Comparison of ENCODE assay signal across 20 cellular contexts in the genomic region with DNA sequence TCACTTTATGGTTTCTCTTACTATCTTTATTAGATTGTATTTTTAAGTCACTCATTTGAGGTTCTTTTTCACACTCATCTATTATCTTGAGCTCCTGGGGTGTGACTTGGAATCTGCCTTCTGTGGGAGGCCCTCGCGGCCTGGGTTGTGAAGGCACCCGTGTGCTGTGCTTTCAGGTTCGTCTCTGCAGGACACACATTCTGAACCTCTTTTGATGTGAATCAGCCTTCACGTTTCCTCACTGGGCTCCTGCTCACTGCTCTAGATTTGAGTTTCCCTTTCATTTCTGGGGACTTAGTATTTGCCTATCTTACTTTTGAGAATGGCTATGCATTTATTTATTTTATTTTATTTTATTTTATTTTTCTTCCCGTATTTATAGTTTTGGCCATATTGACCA.
DNase-seq lines count a peak whose midpoint lies in the region; ATAC-seq and TF ChIP-seq lines count a peak whose summit lies in the region.
"Had no signal": no experiment of that assay in that cellular context is flagged by ENCODE, and none has a peak within 500 bp of the region (broad histone marks: within the 10 kb centered on the region; RNA-seq: fewer than 3 reads in every experiment).

No MANE protein-coding gene starts in this region.

- intact Hi-C loops in dorsolateral prefrontal cortex (cut with DNase I) = no loop called here

- peaks cover 0 to 6% of the 10 kb centered on the region in 2 donors for H3K9me3 Mint-ChIP-seq in effector memory CD8-positive, alpha-beta T cell
- H3K9me3 Mint-ChIP-seq: H9, T-cell had no signal

- peak overlapping the region; percentile 44 to 73 for H3K27ac Mint-ChIP-seq in effector memory CD8-positive, alpha-beta T cell
- H3K27ac Mint-ChIP-seq: H9, T-cell had no signal

- peaks cover 0 to 10% of the 10 kb centered on the region in 2 donors for H3K4me1 Mint-ChIP-seq in effector memory CD8-positive, alpha-beta T cell (ENCODE audit: low read depth in 2 of 2)

- TF ChIP-seq CTCF in dorsolateral prefrontal cortex (IDR thresholded peaks at IDR 0.05 in 54 of 56, conservative IDR thresholded peaks at IDR 0.05 in 2 of 56; ENCODE audit: low read depth in 1 of 56, partially characterized antibody in 56 of 56) = no peak

- H3K4me3 ChIP-seq in dorsolateral prefrontal cortex = peak overlapping the region in 5 of 59 donors; percentile 1 to 30 (median 9)

- no peak overlapping the region for H3K27ac ChIP-seq in dorsolateral prefrontal cortex

- no peak overlapping the region for H3K4me3 Mint-ChIP-seq in effector memory CD8-positive, alpha-beta T cell
- H3K4me3 Mint-ChIP-seq: H9, T-cell had no signal

- H3K27me3 Mint-ChIP-seq in effector memory CD8-positive, alpha-beta T cell = no peaks in the 10 kb centered on the region
- H3K27me3 Mint-ChIP-seq: CD8-positive, alpha-beta memory T cell; T-cell had no signal

- no peaks in the 10 kb centered on the region for H3K27me3 ChIP-seq in dorsolateral prefrontal cortex

- H3K36me3 Mint-ChIP-seq in effector memory CD8-positive, alpha-beta T cell (ENCODE audit: insufficient read depth) = peaks cover 3% of the 10 kb centered on the region
- H3K36me3 Mint-ChIP-seq: CD8-positive, alpha-beta memory T cell; T-cell had no signal

- peak; percentile 61 for ATAC-seq in GM19351 (IDR thresholded peaks at IDR 0.05; ENCODE audit: unreplicated experiment)
- peak; percentile 67 for ATAC-seq in HG03565 (IDR thresholded peaks at IDR 0.05; ENCODE audit: unreplicated experiment)
- ATAC-seq in effector memory CD8-positive, alpha-beta T cell (replicated peaks) = peak; percentile 53
- ATAC-seq: PC-3, T-cell had no signal

- DNase-seq in effector memory CD8-positive, alpha-beta T cell = no peak
- DNase-seq in NCI-H345 treated with DMSO at 0.1 percent for 48 hours (lab: John Stamatoyannopoulos, UW; ENCODE audit: unreplicated experiment) (no peak), dorsolateral prefrontal cortex (no peak), NCI-H1092 treated with DMSO at 0.1 percent for 48 hours (lab: John Stamatoyannopoulos, UW) (no peak), NCI-H146 (lab: John Stamatoyannopoulos, UW) (no peak)
- DNase-seq: C1 segment of cervical spinal cord; CD8-positive, alpha-beta memory T cell; H9; NCI-H1105; NCI-H1694; NCI-H2081 treated with DMSO at 0.1 percent for 48 hours; NCI-H510A; NCI-H748 treated with DMSO at 0.1 percent for 48 hours; PC-3; RPMI8226; SHP77 treated with DMSO at 0.1 percent for 48 hours; SK-N-SH; T-cell had no signal
